23 cellular contexts compared by ENCODE assay signal in genomic region chr2:85951351-85952067, GRCh38.
DNase-seq lines count a peak whose midpoint lies in the region; ATAC-seq, FAIRE-seq and TF ChIP-seq lines count a peak whose summit lies in the region.
"Had no signal": no experiment of that assay in that cellular context is flagged by ENCODE, and none has a peak within 500 bp of the region (broad histone marks: within the 10 kb centered on the region; RNA-seq: fewer than 3 reads in every experiment).

No MANE protein-coding gene starts in this region.

- H3K27me3 ChIP-seq in HepG2 (ENCODE audit: control insufficient read depth in 1 of 2, insufficient read depth in 2 of 2, low read length in 2 of 2) (no peaks in the 10 kb centered on the region), upper lobe of right lung (no peaks in the 10 kb centered on the region)
- H3K27me3 ChIP-seq: vagina had no signal

- H3K79me2 ChIP-seq in HepG2 (ENCODE audit: insufficient read depth, low read length), result no peaks in the 10 kb centered on the region

- TF ChIP-seq EP300 in HepG2 (IDR thresholded peaks at IDR 0.05; ENCODE audit: low read depth in 2 of 2, low read length in 2 of 2) (no peak), HepG2 (CRISPR knock-in tag; IDR thresholded peaks at IDR 0.05; ENCODE audit: borderline replicate concordance) (no peak)

- H3K4me3 ChIP-seq in HepG2 (replicated peaks in 1 of 3; ENCODE audit: insufficient read depth in 1 of 3, low read depth in 2 of 3, low read length in 3 of 3) (no peak overlapping the region), upper lobe of right lung (peak overlapping the region; percentile 22)
- H3K4me3 ChIP-seq: vagina had no signal

- no peaks in the 10 kb centered on the region for H3K36me3 Mint-ChIP-seq in activated CD8-positive, alpha-beta T cell treated with anti-CD3 and anti-CD28 coated beads, Interleukin-2, amount 10 ng/mL, durations not matched to agents 7 days and 5 days (ENCODE audit: low read depth)
- no peaks in the 10 kb centered on the region for H3K36me3 Mint-ChIP-seq in activated CD8-positive, alpha-beta T cell treated with anti-CD3 and anti-CD28 coated beads for 36 hours (ENCODE audit: low read depth)

- intact Hi-C loops in activated CD8-positive, alpha-beta T cell treated with anti-CD3 and anti-CD28 coated beads for 36 hours (cut with micrococcal nuclease), result no loop called here
- intact Hi-C loops in HepG2 (cut with micrococcal nuclease; ENCODE audit: unreplicated experiment), result no loop called here
- intact Hi-C loops in upper lobe of right lung (cut with DNase I), result no loop called here
- intact Hi-C loops in Right ventricle myocardium superior (cut with DNase I), result no loop called here

- BruUV-seq in HepG2 (replicated peaks; lab: Mats Ljungman, UMichigan), result no TSS peak

- no peak overlapping the region for H2AFZ ChIP-seq in HepG2 (ENCODE audit: low read length)

- H3K4me1 ChIP-seq in HepG2 (ENCODE audit: insufficient read depth, low read length) (peaks cover 58% of the 10 kb centered on the region), upper lobe of right lung (peaks cover 7% of the 10 kb centered on the region)

- no peak overlapping the region for H3K4me3 Mint-ChIP-seq in activated CD8-positive, alpha-beta T cell treated with anti-CD3 and anti-CD28 coated beads, Interleukin-2, amount 10 ng/mL, durations not matched to agents 7 days and 5 days
- no peak overlapping the region for H3K4me3 Mint-ChIP-seq in activated CD8-positive, alpha-beta T cell treated with anti-CD3 and anti-CD28 coated beads for 36 hours

- TF ChIP-seq POLR2A in HepG2 (IDR thresholded peaks at IDR 0.05; ENCODE audit: insufficient read depth in 1 of 2, low read depth in 2 of 2, low read length in 2 of 2), result no peak

- H3K9me3 Mint-ChIP-seq in activated CD8-positive, alpha-beta T cell treated with anti-CD3 and anti-CD28 coated beads, Interleukin-2, amount 10 ng/mL, durations not matched to agents 7 days and 5 days (ENCODE audit: insufficient read depth), result peaks cover 9% of the 10 kb centered on the region
- peaks cover 12% of the 10 kb centered on the region for H3K9me3 Mint-ChIP-seq in activated CD8-positive, alpha-beta T cell treated with anti-CD3 and anti-CD28 coated beads for 36 hours

- no peak overlapping the region for H3K9ac ChIP-seq in HepG2 (ENCODE audit: insufficient read depth, low read depth, low read length)

- peak overlapping the region; percentile 50 for H3K4me2 ChIP-seq in HepG2 (ENCODE audit: low read depth, low read length)

- H3K36me3 ChIP-seq in HepG2 (replicated peaks in 1 of 2; ENCODE audit: control insufficient read depth in 1 of 2, insufficient read depth in 2 of 2, low read length in 2 of 2) (no peaks in the 10 kb centered on the region), upper lobe of right lung (no peaks in the 10 kb centered on the region)
- H3K36me3 ChIP-seq: vagina, WERI-Rb-1 had no signal

- ATAC-seq in activated CD8-positive, alpha-beta T cell treated with anti-CD3 and anti-CD28 coated beads, Interleukin-2, amount 10 ng/mL, durations not matched to agents 7 days and 5 days, result no peak
- ATAC-seq in activated CD8-positive, alpha-beta T cell treated with anti-CD3 and anti-CD28 coated beads for 36 hours, result no peak
- ATAC-seq in HepG2 (peak; percentile 76), upper lobe of right lung (peak; percentile 30), Right ventricle myocardium superior (ENCODE audit: poor library complexity) (no peak), HG03025 (IDR thresholded peaks at IDR 0.05; ENCODE audit: low FRiP score, unreplicated experiment) (no peak)

- in situ Hi-C loops in HepG2 (cut with HindIII; ENCODE audit: extremely low pct_ligation_motif_present, low pct_unique_long_range_greater_than_20kb), result no loop called here

- CTCF ChIA-PET in activated CD8-positive, alpha-beta T cell treated with anti-CD3 and anti-CD28 coated beads, Interleukin-2, amount 10 ng/mL, durations not matched to agents 7 days and 5 days (lab: Charles Lee), result no interaction called here
- CTCF ChIA-PET in activated CD8-positive, alpha-beta T cell treated with anti-CD3 and anti-CD28 coated beads for 36 hours (lab: Charles Lee), result interaction anchor here (1.0 kb wide), 1 partner anchor 222 kb away, joined by 3 read pairs; no protein-coding TSS in a partner anchor
- CTCF ChIA-PET in HepG2 (lab: Yijun Ruan, JAX; ENCODE audit: low intra/inter-chr PET ratio, low total read pairs), result no interaction called here

- peaks cover 1% of the 10 kb centered on the region for H3K27me3 Mint-ChIP-seq in activated CD8-positive, alpha-beta T cell treated with anti-CD3 and anti-CD28 coated beads, Interleukin-2, amount 10 ng/mL, durations not matched to agents 7 days and 5 days (ENCODE audit: low read depth)
- no peaks in the 10 kb centered on the region for H3K27me3 Mint-ChIP-seq in activated CD8-positive, alpha-beta T cell treated with anti-CD3 and anti-CD28 coated beads for 36 hours

- no peaks in the 10 kb centered on the region for H3K4me1 Mint-ChIP-seq in activated CD8-positive, alpha-beta T cell treated with anti-CD3 and anti-CD28 coated beads, Interleukin-2, amount 10 ng/mL, durations not matched to agents 7 days and 5 days (ENCODE audit: low read depth)
- no peaks in the 10 kb centered on the region for H3K4me1 Mint-ChIP-seq in activated CD8-positive, alpha-beta T cell treated with anti-CD3 and anti-CD28 coated beads for 36 hours (ENCODE audit: low read depth)

- H3K9me3 ChIP-seq in HepG2 (ENCODE audit: low read length), result no peaks in the 10 kb centered on the region
- H3K9me3 ChIP-seq in upper lobe of right lung, result no peaks in the 10 kb centered on the region
- H3K9me3 ChIP-seq: vagina had no signal

- H4K20me1 ChIP-seq in HepG2 (ENCODE audit: insufficient read depth, low read length), result no peaks in the 10 kb centered on the region

- 31% methylated on average over 11 of the region's 11 CpGs for WGBS in HepG2 (ENCODE audit: low lambda C conversion rate)

- POLR2A ChIA-PET in activated CD8-positive, alpha-beta T cell treated with anti-CD3 and anti-CD28 coated beads, Interleukin-2, amount 10 ng/mL, durations not matched to agents 7 days and 5 days (lab: Charles Lee), result no interaction called here
- POLR2A ChIA-PET in activated CD8-positive, alpha-beta T cell treated with anti-CD3 and anti-CD28 coated beads for 36 hours (lab: Charles Lee), result no interaction called here
- POLR2A ChIA-PET in HepG2 (lab: Yijun Ruan, JAX), result interaction anchor here (1.0 kb wide), 1 partner anchor 60 kb away, joined by 3 read pairs; no protein-coding TSS in a partner anchor

- H3K27ac ChIP-seq in HepG2 (ENCODE audit: extremely low read length, insufficient read depth, low read length) (no peak overlapping the region), upper lobe of right lung (peak overlapping the region; percentile 75)
- H3K27ac ChIP-seq: C4-2B, vagina, WERI-Rb-1 had no signal

- no peak for TF ChIP-seq CTCF in activated CD8-positive, alpha-beta T cell treated with anti-CD3 and anti-CD28 coated beads for 36 hours (IDR thresholded peaks at IDR 0.05)
- TF ChIP-seq CTCF in HepG2 (CRISPR knock-in tag; IDR thresholded peaks at IDR 0.05) (no peak), upper lobe of right lung (IDR thresholded peaks at IDR 0.05) (no peak)

- no peak for DNase-seq in activated CD8-positive, alpha-beta T cell treated with anti-CD3 and anti-CD28 coated beads, Interleukin-2, amount 10 ng/mL, durations not matched to agents 7 days and 5 days
- no peak for DNase-seq in activated CD8-positive, alpha-beta T cell treated with anti-CD3 and anti-CD28 coated beads for 36 hours
- peak; percentile 91 for DNase-seq in SIG-M5 treated with dmso at 0.1 percent for 504 hours (lab: John Stamatoyannopoulos, UW; ENCODE audit: unreplicated experiment)
- peak; percentile 61 for DNase-seq in HepG2 (ENCODE audit: low spot score)
- no peak for DNase-seq in upper lobe of right lung
- no peak for DNase-seq in NCI-H128 (lab: John Stamatoyannopoulos, UW; ENCODE audit: unreplicated experiment)
- no peak for DNase-seq in Right ventricle myocardium superior
- DNase-seq: activated CD4-positive, alpha-beta T cell treated with anti-CD3 and anti-CD28 coated beads, Interleukin-2, amount 50 U/mL, for 48 hours; activated gamma-delta T cell; activated T-cell treated with anti-CD3 and anti-CD28 coated beads for 4 hours; foreskin fibroblast; mammary epithelial cell; NCI-H1436; NCI-H2171; NCI-H69; SHP77 treated with DMSO at 0.1 percent for 48 hours; T-helper 2 cell; WERI-Rb-1 had no signal

- TF ChIP-seq RAD21 in HepG2 (CRISPR knock-in tag; IDR thresholded peaks at IDR 0.05), result no peak

- FAIRE-seq in HepG2 (lab: Jason Lieb, UNC), result peak; percentile 56
- FAIRE-seq: bronchial epithelial cell, G401.6 had no signal

- peak overlapping the region; percentile 10 for H3K27ac Mint-ChIP-seq in activated CD8-positive, alpha-beta T cell treated with anti-CD3 and anti-CD28 coated beads, Interleukin-2, amount 10 ng/mL, durations not matched to agents 7 days and 5 days
- H3K27ac Mint-ChIP-seq in activated CD8-positive, alpha-beta T cell treated with anti-CD3 and anti-CD28 coated beads for 36 hours, result no peak overlapping the region

TF ChIP-seq in HepG2, 621 proteins besides CTCF, POLR2A, EP300 and RAD21 (continues in another document):
- TF ChIP-seq ZNF607 (CRISPR knock-in tag; IDR thresholded peaks at IDR 0.05; ENCODE audit: borderline replicate concordance) (no peak), XRCC5 (optimal IDR thresholded peaks at IDR 0.05; ENCODE audit: low read length) (no peak), MAFG (CRISPR knock-in tag; IDR thresholded peaks at IDR 0.05) (no peak)

Comparison
In these comparisons a context has a peak if more than half of its experiments do, and no peak if none do; other contexts are left out.
1. ATAC-seq: peak in HepG2 (single experiment) and upper lobe of right lung (single experiment); none in activated CD8-positive, alpha-beta T cell treated with anti-CD3 and anti-CD28 coated beads, Interleukin-2, amount 10 ng/mL, durations not matched to agents 7 days and 5 days (single experiment), activated CD8-positive, alpha-beta T cell treated with anti-CD3 and anti-CD28 coated beads for 36 hours (single experiment), Right ventricle myocardium superior (single experiment) and HG03025 (single experiment).
2. DNase-seq: peak in SIG-M5 treated with dmso at 0.1 percent for 504 hours (single experiment) and HepG2 (single experiment); none in activated CD8-positive, alpha-beta T cell treated with anti-CD3 and anti-CD28 coated beads, Interleukin-2, amount 10 ng/mL, durations not matched to agents 7 days and 5 days (single experiment), activated CD8-positive, alpha-beta T cell treated with anti-CD3 and anti-CD28 coated beads for 36 hours (single experiment), upper lobe of right lung (single experiment), NCI-H128 (single experiment) and Right ventricle myocardium superior (single experiment).